In genomic region chr16:30534368-30535105, GRCh38 we compare ENCODE assay signal across 1 cellular context.
TF ChIP-seq lines count a peak whose summit lies in the region.

Gene ZNF747 (minus strand): TSS chr16:30534858. CDS start chr16:30534679, 179 bp downstream.

TF ChIP-seq in K562, 482 proteins besides CTCF, POLR2A, EP300 and RAD21 (continued from another document and continues in another):
- TF ChIP-seq TRIM25 (IDR thresholded peaks at IDR 0.05; ENCODE audit: borderline replicate concordance) (no peak), OTX1 (CRISPR knock-in tag; IDR thresholded peaks at IDR 0.05) (no peak), GTF2F1 (IDR thresholded peaks at IDR 0.05; ENCODE audit: low read depth, low read length) (0 out of 2 replicates have a peak, but pooled peaks have one; percentile 58), DIDO1 (tag; IDR thresholded peaks at IDR 0.05; ENCODE audit: low read depth) (peak; percentile 76; the same call in 1 of the 2 replicates), NCOA1 (IDR thresholded peaks at IDR 0.05; ENCODE audit: low read depth) (no peak), MAZ (CRISPR knock-in tag; conservative IDR thresholded peaks at IDR 0.05 in 1 of 2, IDR thresholded peaks at IDR 0.05 in 1 of 2) (peak in 1 of 2 experiments; percentile 70; a peak in 1 of 4 replicates), ZNF77 (CRISPR knock-in tag; IDR thresholded peaks at IDR 0.05) (no peak), PHF8 (IDR thresholded peaks at IDR 0.05; ENCODE audit: borderline replicate concordance, low read length) (peak; percentile 65; the same call in 1 of the 2 replicates), TEAD1 (CRISPR knock-in tag; IDR thresholded peaks at IDR 0.05) (0 out of 4 replicates have a peak, but pooled peaks of 1 of the 2 experiments have one; percentile 6), HMG20A (CRISPR knock-in tag; conservative IDR thresholded peaks at IDR 0.05) (no peak), CREB1 (IDR thresholded peaks at IDR 0.05) (peak; percentile 82), CREB1 (CRISPR knock-in tag; IDR thresholded peaks at IDR 0.05) (peak; percentile 63), ZBTB2 (IDR thresholded peaks at IDR 0.05) (peak; percentile 94), NR2C1 (IDR thresholded peaks at IDR 0.05) (peak; percentile 95), NR2C1 (tag; IDR thresholded peaks at IDR 0.05) (peak; percentile 98), ZNF717 (CRISPR knock-in tag; IDR thresholded peaks at IDR 0.05) (no peak), PCBP1 (IDR thresholded peaks at IDR 0.05; ENCODE audit: low read depth, low read length, poor library complexity, severe bottlenecking) (peak; percentile 72), TRIM24 (IDR thresholded peaks at IDR 0.05) (no peak), NFIC (IDR thresholded peaks at IDR 0.05) (peak; percentile 35; the same call in 1 of the 2 replicates), CBFB (CRISPR knock-in tag; IDR thresholded peaks at IDR 0.05) (0 out of 2 replicates have a peak, but pooled peaks have one; percentile 2), TARDBP (IDR thresholded peaks at IDR 0.05) (no peak; the same call in 1 of the 2 replicates), ZFP36 (IDR thresholded peaks at IDR 0.05; ENCODE audit: low read depth, low read length, partially characterized antibody) (no peak), NR1H2 (CRISPR knock-in tag; IDR thresholded peaks at IDR 0.05) (no peak; the same call in 1 of the 2 replicates), ZNF584 (CRISPR knock-in tag; IDR thresholded peaks at IDR 0.05; ENCODE audit: low read depth) (peak; percentile 65), NR2C2 (CRISPR knock-in tag; IDR thresholded peaks at IDR 0.05) (peak; percentile 86), NR2C2 (tag; IDR thresholded peaks at IDR 0.05) (peak; percentile 99), SIX5 (IDR thresholded peaks at IDR 0.05; ENCODE audit: borderline replicate concordance in 1 of 2, insufficient read depth in 1 of 2, low read depth in 1 of 2, low read length in 2 of 2) (peak; percentile 53 to 86), GABPA (tag; conservative IDR thresholded peaks at IDR 0.05; ENCODE audit: low read depth) (peak; percentile 88), MYC (IDR thresholded peaks at IDR 0.05; ENCODE audit: low read depth, low read length) (peak; percentile 78; the same call in 1 of the 2 replicates), MYC (CRISPR knock-in tag; IDR thresholded peaks at IDR 0.05; ENCODE audit: borderline replicate concordance, low read depth) (no peak), PHF20 (IDR thresholded peaks at IDR 0.05; ENCODE audit: partially characterized antibody) (peak; percentile 69), RFX1 (IDR thresholded peaks at IDR 0.05) (no peak), EP400 (IDR thresholded peaks at IDR 0.05) (peak; percentile 79; the same call in 1 of the 2 replicates), RBM22 (IDR thresholded peaks at IDR 0.05; ENCODE audit: low read depth, low read length, poor library complexity, severe bottlenecking) (peak; percentile 67), KDM4B (IDR thresholded peaks at IDR 0.05; ENCODE audit: borderline replicate concordance in 2 of 2, low read depth in 1 of 2) (peak in 1 of 2 experiments; percentile 32; a peak in 1 of 4 replicates), HOMEZ (CRISPR knock-in tag; IDR thresholded peaks at IDR 0.05) (no peak), ZNF239 (CRISPR knock-in tag; IDR thresholded peaks at IDR 0.05) (no peak), SIRT6 (IDR thresholded peaks at IDR 0.05; ENCODE audit: low read depth, low read length) (no peak), ZNF212 (CRISPR knock-in tag; IDR thresholded peaks at IDR 0.05) (no peak), ZNF224 (CRISPR knock-in tag; IDR thresholded peaks at IDR 0.05) (no peak), ZNF175 (CRISPR knock-in tag; IDR thresholded peaks at IDR 0.05; ENCODE audit: low read depth) (no peak), TAF7 (tag; IDR thresholded peaks at IDR 0.05) (no peak), SETDB1 (IDR thresholded peaks at IDR 0.05; ENCODE audit: low read length) (no peak), SMARCA4 (IDR thresholded peaks at IDR 0.05) (no peak), ELF4 (CRISPR knock-in tag; IDR thresholded peaks at IDR 0.05) (peak; percentile 47; the same call in 1 of the 2 replicates), POU5F1 (IDR thresholded peaks at IDR 0.05; ENCODE audit: borderline replicate concordance, low read depth, low read length, partially characterized antibody) (peak; percentile 79), POLR2AphosphoS5 (IDR thresholded peaks at IDR 0.05; ENCODE audit: control insufficient read depth, insufficient read depth, low read depth, low read length) (peak; percentile 80), HNRNPLL (IDR thresholded peaks at IDR 0.05; ENCODE audit: low read depth, low read length, poor library complexity, severe bottlenecking) (peak; percentile 60)
- TF ChIP-seq, protein P1, sequence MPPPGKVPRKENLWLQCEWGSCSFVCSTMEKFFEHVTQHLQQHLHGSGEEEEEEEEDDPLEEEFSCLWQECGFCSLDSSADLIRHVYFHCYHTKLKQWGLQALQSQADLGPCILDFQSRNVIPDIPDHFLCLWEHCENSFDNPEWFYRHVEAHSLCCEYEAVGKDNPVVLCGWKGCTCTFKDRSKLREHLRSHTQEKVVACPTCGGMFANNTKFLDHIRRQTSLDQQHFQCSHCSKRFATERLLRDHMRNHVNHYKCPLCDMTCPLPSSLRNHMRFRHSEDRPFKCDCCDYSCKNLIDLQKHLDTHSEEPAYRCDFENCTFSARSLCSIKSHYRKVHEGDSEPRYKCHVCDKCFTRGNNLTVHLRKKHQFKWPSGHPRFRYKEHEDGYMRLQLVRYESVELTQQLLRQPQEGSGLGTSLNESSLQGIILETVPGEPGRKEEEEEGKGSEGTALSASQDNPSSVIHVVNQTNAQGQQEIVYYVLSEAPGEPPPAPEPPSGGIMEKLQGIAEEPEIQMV (tag; conservative IDR thresholded peaks at IDR 0.05; ENCODE audit: low read depth): peak; percentile 40; the same call in 1 of the 2 replicates
- TF ChIP-seq, protein P2, sequence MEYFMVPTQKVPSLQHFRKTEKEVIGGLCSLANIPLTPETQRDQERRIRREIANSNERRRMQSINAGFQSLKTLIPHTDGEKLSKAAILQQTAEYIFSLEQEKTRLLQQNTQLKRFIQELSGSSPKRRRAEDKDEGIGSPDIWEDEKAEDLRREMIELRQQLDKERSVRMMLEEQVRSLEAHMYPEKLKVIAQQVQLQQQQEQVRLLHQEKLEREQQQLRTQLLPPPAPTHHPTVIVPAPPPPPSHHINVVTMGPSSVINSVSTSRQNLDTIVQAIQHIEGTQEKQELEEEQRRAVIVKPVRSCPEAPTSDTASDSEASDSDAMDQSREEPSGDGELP (CRISPR knock-in tag; IDR thresholded peaks at IDR 0.05; ENCODE audit: borderline replicate concordance): peak; percentile 87
- TF ChIP-seq, protein P3, sequence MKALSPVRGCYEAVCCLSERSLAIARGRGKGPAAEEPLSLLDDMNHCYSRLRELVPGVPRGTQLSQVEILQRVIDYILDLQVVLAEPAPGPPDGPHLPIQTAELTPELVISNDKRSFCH (CRISPR knock-in tag; IDR thresholded peaks at IDR 0.05): no peak
- TF ChIP-seq, protein P3 (tag; IDR thresholded peaks at IDR 0.05): no peak; the same call in 1 of the 2 replicates
- TF ChIP-seq, protein P4, sequence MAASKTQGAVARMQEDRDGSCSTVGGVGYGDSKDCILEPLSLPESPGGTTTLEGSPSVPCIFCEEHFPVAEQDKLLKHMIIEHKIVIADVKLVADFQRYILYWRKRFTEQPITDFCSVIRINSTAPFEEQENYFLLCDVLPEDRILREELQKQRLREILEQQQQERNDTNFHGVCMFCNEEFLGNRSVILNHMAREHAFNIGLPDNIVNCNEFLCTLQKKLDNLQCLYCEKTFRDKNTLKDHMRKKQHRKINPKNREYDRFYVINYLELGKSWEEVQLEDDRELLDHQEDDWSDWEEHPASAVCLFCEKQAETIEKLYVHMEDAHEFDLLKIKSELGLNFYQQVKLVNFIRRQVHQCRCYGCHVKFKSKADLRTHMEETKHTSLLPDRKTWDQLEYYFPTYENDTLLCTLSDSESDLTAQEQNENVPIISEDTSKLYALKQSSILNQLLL (CRISPR knock-in tag; IDR thresholded peaks at IDR 0.05; ENCODE audit: borderline replicate concordance): no peak
- TF ChIP-seq, protein P5, sequence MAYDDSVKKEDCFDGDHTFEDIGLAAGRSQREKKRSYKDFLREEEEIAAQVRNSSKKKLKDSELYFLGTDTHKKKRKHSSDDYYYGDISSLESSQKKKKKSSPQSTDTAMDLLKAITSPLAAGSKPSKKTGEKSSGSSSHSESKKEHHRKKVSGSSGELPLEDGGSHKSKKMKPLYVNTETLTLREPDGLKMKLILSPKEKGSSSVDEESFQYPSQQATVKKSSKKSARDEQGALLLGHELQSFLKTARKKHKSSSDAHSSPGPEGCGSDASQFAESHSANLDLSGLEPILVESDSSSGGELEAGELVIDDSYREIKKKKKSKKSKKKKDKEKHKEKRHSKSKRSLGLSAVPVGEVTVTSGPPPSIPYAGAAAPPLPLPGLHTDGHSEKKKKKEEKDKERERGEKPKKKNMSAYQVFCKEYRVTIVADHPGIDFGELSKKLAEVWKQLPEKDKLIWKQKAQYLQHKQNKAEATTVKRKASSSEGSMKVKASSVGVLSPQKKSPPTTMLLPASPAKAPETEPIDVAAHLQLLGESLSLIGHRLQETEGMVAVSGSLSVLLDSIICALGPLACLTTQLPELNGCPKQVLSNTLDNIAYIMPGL (CRISPR knock-in tag; IDR thresholded peaks at IDR 0.05): peak; percentile 39; the same call in 1 of the 2 replicates
- TF ChIP-seq, protein P6, sequence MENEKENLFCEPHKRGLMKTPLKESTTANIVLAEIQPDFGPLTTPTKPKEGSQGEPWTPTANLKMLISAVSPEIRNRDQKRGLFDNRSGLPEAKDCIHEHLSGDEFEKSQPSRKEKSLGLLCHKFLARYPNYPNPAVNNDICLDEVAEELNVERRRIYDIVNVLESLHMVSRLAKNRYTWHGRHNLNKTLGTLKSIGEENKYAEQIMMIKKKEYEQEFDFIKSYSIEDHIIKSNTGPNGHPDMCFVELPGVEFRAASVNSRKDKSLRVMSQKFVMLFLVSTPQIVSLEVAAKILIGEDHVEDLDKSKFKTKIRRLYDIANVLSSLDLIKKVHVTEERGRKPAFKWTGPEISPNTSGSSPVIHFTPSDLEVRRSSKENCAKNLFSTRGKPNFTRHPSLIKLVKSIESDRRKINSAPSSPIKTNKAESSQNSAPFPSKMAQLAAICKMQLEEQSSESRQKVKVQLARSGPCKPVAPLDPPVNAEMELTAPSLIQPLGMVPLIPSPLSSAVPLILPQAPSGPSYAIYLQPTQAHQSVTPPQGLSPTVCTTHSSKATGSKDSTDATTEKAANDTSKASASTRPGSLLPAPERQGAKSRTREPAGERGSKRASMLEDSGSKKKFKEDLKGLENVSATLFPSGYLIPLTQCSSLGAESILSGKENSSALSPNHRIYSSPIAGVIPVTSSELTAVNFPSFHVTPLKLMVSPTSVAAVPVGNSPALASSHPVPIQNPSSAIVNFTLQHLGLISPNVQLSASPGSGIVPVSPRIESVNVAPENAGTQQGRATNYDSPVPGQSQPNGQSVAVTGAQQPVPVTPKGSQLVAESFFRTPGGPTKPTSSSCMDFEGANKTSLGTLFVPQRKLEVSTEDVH (IDR thresholded peaks at IDR 0.05; ENCODE audit: low read depth, partially characterized antibody): peak; percentile 66
